Comparison of ENCODE assay signal across 1 cellular context in genomic region chr19:57240311-57241090, GRCh38.
TF ChIP-seq lines count a peak whose summit lies in the region.

Gene ZNF805, plus strand, starts transcription at chr19:57240632. Its CDS starts 260 bp downstream, at chr19:57240892.

TF ChIP-seq in HepG2, 621 proteins besides CTCF, POLR2A, EP300 and RAD21 (continued from another document and continues in another):
- TF ChIP-seq PATZ1 (CRISPR knock-in tag; IDR thresholded peaks at IDR 0.05) (peak; percentile 98), CHD2 (IDR thresholded peaks at IDR 0.05; ENCODE audit: low read depth, low read length) (peak; percentile 73; the same call in 1 of the 2 replicates), NR1H2 (CRISPR knock-in tag; IDR thresholded peaks at IDR 0.05; ENCODE audit: borderline replicate concordance, low read depth) (no peak), ZNF616 (CRISPR knock-in tag; IDR thresholded peaks at IDR 0.05; ENCODE audit: low read depth) (no peak), CREB1 (IDR thresholded peaks at IDR 0.05) (peak; percentile 96), CREB1 (CRISPR knock-in tag; IDR thresholded peaks at IDR 0.05) (peak; percentile 99), CREM (IDR thresholded peaks at IDR 0.05) (peak; percentile 99), CREM (CRISPR knock-in tag; IDR thresholded peaks at IDR 0.05) (peak; percentile 84), ZFAT (CRISPR knock-in tag; conservative IDR thresholded peaks at IDR 0.05) (no peak), ZNF570 (CRISPR knock-in tag; IDR thresholded peaks at IDR 0.05; ENCODE audit: borderline replicate concordance) (no peak), PRDM15 (CRISPR knock-in tag; IDR thresholded peaks at IDR 0.05) (no peak), ARID2 (CRISPR knock-in tag; IDR thresholded peaks at IDR 0.05; ENCODE audit: borderline replicate concordance) (peak; percentile 81; the same call in 1 of the 2 replicates), ZNF557 (CRISPR knock-in tag; IDR thresholded peaks at IDR 0.05) (no peak), ZNF510 (CRISPR knock-in tag; IDR thresholded peaks at IDR 0.05; ENCODE audit: low read depth) (no peak), ATF2 (CRISPR knock-in tag; IDR thresholded peaks at IDR 0.05) (no peak), FOSL1 (CRISPR knock-in tag; IDR thresholded peaks at IDR 0.05; ENCODE audit: borderline replicate concordance) (no peak), RCOR2 (CRISPR knock-in tag; IDR thresholded peaks at IDR 0.05) (no peak), GRHL1 (CRISPR knock-in tag; conservative IDR thresholded peaks at IDR 0.05) (no peak), RFX1 (IDR thresholded peaks at IDR 0.05) (no peak), ZNF414 (CRISPR knock-in tag; IDR thresholded peaks at IDR 0.05) (peak; percentile 62; the same call in 1 of the 2 replicates), BHLHE40 (IDR thresholded peaks at IDR 0.05; ENCODE audit: low read length) (no peak), MIER2 (CRISPR knock-in tag; IDR thresholded peaks at IDR 0.05) (no peak), KLF16 (CRISPR knock-in tag; IDR thresholded peaks at IDR 0.05) (peak in 1 of 2 experiments; percentile 80; a peak in 1 of 4 replicates), ZNF567 (CRISPR knock-in tag; IDR thresholded peaks at IDR 0.05; ENCODE audit: borderline replicate concordance) (no peak; the same call in 1 of the 2 replicates), BCL6 (CRISPR knock-in tag; IDR thresholded peaks at IDR 0.05) (no peak), ZBTB14 (CRISPR knock-in tag; IDR thresholded peaks at IDR 0.05) (no peak), ZNF136 (CRISPR knock-in tag; IDR thresholded peaks at IDR 0.05; ENCODE audit: low read depth) (0 out of 2 replicates have a peak, but pooled peaks have one; percentile 28), ZNF142 (CRISPR knock-in tag; IDR thresholded peaks at IDR 0.05) (peak; percentile 25; the same call in 1 of the 2 replicates), MXD4 (CRISPR knock-in tag; IDR thresholded peaks at IDR 0.05) (peak; percentile 78; the same call in 1 of the 2 replicates), SNAPC2 (CRISPR knock-in tag; IDR thresholded peaks at IDR 0.05) (no peak), SMAD9 (CRISPR knock-in tag; IDR thresholded peaks at IDR 0.05) (peak; percentile 40; the same call in 1 of the 2 replicates), ZNF317 (CRISPR knock-in tag; IDR thresholded peaks at IDR 0.05) (peak; percentile 70), RFX5 (IDR thresholded peaks at IDR 0.05; ENCODE audit: low read depth, low read length) (no peak; the same call in 1 of the 2 replicates), ZXDC (CRISPR knock-in tag; IDR thresholded peaks at IDR 0.05) (no peak; the same call in 1 of the 2 replicates), TGIF2 (CRISPR knock-in tag; IDR thresholded peaks at IDR 0.05) (peak; percentile 86), ZFP36 (IDR thresholded peaks at IDR 0.05; ENCODE audit: borderline replicate concordance, low read depth, low read length, partially characterized antibody) (no peak), KDM5B (CRISPR knock-in tag; IDR thresholded peaks at IDR 0.05; ENCODE audit: borderline replicate concordance) (peak; percentile 85; the same call in 1 of the 2 replicates), MTF2 (CRISPR knock-in tag; IDR thresholded peaks at IDR 0.05; ENCODE audit: borderline replicate concordance) (no peak), HNRNPL (IDR thresholded peaks at IDR 0.05; ENCODE audit: low read depth, low read length) (no peak), AHR (CRISPR knock-in tag; IDR thresholded peaks at IDR 0.05) (no peak), ZNF430 (CRISPR knock-in tag; IDR thresholded peaks at IDR 0.05) (peak; percentile 51; the same call in 1 of the 2 replicates), CEBPB (IDR thresholded peaks at IDR 0.05; ENCODE audit: borderline replicate concordance, low read depth, low read length) (peak; percentile 49; the same call in 1 of the 2 replicates), ZBTB20 (CRISPR knock-in tag; IDR thresholded peaks at IDR 0.05; ENCODE audit: borderline replicate concordance, low read depth) (0 out of 2 replicates have a peak, but pooled peaks have one; percentile 5), GTF2F1 (IDR thresholded peaks at IDR 0.05; ENCODE audit: low read length) (no peak), ISX (CRISPR knock-in tag; conservative IDR thresholded peaks at IDR 0.05) (no peak; the same call in 1 of the 2 replicates), EZH2 (conservative IDR thresholded peaks at IDR 0.05; ENCODE audit: low read depth, low read length) (no peak), BORCS8-MEF2B (CRISPR knock-in tag; IDR thresholded peaks at IDR 0.05) (peak; percentile 64; the same call in 1 of the 2 replicates)
